1 cellular context compared by ENCODE assay signal in the genomic region with DNA sequence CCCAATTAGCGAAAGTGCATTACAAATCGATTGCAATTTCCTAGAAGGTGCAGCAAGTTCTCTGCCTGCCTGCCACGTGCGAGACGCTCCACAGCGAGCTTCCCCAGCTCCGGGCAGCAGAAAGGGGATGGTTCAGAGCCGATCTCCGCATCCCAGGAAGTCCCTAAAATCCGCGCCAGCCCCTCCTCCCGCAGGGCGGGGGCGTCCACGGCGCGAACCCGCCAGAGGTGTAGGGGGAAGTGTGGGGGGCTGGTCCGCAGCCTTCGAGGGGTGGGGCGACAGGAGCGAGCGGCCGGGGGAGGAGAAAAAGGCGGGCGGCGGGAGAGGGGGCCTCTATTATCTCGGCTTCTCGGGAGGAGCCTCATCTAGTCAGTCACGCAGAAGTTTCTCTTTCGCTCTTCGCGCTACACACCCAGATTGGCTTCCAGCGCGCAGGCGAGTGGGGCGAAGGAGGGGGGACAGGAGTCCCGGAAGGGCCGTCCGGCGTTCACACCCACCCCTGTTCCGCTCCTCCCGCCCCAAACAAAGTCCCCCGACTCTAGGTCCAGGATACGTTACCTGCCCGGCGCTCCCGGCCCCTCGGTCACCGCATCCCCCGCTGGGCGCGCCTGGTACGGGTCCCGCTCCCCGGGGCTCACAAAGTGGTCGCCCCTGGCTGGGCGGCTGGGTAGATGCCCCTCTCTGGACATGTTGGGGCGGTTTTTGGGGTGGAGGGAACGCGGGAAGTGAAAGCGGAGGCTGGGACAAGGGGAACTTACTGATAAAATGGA.
A peak's percentile ranks its signal among the peaks of the same experiment; 100 is the strongest.
TF ChIP-seq lines count a peak whose summit lies in the region.

No MANE protein-coding gene starts in this region.

TF ChIP-seq in K562, 482 proteins besides CTCF, POLR2A, EP300 and RAD21 (continued from another document and continues in another):
- TF ChIP-seq, protein P1, sequence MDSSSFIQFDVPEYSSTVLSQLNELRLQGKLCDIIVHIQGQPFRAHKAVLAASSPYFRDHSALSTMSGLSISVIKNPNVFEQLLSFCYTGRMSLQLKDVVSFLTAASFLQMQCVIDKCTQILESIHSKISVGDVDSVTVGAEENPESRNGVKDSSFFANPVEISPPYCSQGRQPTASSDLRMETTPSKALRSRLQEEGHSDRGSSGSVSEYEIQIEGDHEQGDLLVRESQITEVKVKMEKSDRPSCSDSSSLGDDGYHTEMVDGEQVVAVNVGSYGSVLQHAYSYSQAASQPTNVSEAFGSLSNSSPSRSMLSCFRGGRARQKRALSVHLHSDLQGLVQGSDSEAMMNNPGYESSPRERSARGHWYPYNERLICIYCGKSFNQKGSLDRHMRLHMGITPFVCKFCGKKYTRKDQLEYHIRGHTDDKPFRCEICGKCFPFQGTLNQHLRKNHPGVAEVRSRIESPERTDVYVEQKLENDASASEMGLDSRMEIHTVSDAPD (CRISPR knock-in tag; IDR thresholded peaks at IDR 0.05), result no peak
- peak; percentile 37 for TF ChIP-seq NFRKB (IDR thresholded peaks at IDR 0.05; ENCODE audit: low read depth)
- no peak for TF ChIP-seq TFAM (CRISPR knock-in tag; conservative IDR thresholded peaks at IDR 0.05)
- TF ChIP-seq ZNF232 (CRISPR knock-in tag; IDR thresholded peaks at IDR 0.05), result no peak
- TF ChIP-seq ZFP1 (CRISPR knock-in tag; IDR thresholded peaks at IDR 0.05), result no peak
- peak; percentile 68 for TF ChIP-seq MBD2 (IDR thresholded peaks at IDR 0.05; ENCODE audit: borderline replicate concordance, low read depth)
- no peak for TF ChIP-seq NFXL1 (CRISPR knock-in tag; IDR thresholded peaks at IDR 0.05)
- TF ChIP-seq, protein P2, sequence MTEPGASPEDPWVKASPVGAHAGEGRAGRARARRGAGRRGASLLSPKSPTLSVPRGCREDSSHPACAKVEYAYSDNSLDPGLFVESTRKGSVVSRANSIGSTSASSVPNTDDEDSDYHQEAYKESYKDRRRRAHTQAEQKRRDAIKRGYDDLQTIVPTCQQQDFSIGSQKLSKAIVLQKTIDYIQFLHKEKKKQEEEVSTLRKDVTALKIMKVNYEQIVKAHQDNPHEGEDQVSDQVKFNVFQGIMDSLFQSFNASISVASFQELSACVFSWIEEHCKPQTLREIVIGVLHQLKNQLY (CRISPR knock-in tag; conservative IDR thresholded peaks at IDR 0.05), result no peak
- peak; percentile 20 for TF ChIP-seq BRD9 (IDR thresholded peaks at IDR 0.05; ENCODE audit: low read depth, partially characterized antibody)
- TF ChIP-seq MAFG (tag; conservative IDR thresholded peaks at IDR 0.05), result no peak
- no peak for TF ChIP-seq ZC3H11A (IDR thresholded peaks at IDR 0.05; ENCODE audit: low read depth, low read length)
- 0 out of 2 replicates have a peak, but pooled peaks have one; percentile 38 for TF ChIP-seq ZNF217 (CRISPR knock-in tag; IDR thresholded peaks at IDR 0.05)
- TF ChIP-seq, protein P3, sequence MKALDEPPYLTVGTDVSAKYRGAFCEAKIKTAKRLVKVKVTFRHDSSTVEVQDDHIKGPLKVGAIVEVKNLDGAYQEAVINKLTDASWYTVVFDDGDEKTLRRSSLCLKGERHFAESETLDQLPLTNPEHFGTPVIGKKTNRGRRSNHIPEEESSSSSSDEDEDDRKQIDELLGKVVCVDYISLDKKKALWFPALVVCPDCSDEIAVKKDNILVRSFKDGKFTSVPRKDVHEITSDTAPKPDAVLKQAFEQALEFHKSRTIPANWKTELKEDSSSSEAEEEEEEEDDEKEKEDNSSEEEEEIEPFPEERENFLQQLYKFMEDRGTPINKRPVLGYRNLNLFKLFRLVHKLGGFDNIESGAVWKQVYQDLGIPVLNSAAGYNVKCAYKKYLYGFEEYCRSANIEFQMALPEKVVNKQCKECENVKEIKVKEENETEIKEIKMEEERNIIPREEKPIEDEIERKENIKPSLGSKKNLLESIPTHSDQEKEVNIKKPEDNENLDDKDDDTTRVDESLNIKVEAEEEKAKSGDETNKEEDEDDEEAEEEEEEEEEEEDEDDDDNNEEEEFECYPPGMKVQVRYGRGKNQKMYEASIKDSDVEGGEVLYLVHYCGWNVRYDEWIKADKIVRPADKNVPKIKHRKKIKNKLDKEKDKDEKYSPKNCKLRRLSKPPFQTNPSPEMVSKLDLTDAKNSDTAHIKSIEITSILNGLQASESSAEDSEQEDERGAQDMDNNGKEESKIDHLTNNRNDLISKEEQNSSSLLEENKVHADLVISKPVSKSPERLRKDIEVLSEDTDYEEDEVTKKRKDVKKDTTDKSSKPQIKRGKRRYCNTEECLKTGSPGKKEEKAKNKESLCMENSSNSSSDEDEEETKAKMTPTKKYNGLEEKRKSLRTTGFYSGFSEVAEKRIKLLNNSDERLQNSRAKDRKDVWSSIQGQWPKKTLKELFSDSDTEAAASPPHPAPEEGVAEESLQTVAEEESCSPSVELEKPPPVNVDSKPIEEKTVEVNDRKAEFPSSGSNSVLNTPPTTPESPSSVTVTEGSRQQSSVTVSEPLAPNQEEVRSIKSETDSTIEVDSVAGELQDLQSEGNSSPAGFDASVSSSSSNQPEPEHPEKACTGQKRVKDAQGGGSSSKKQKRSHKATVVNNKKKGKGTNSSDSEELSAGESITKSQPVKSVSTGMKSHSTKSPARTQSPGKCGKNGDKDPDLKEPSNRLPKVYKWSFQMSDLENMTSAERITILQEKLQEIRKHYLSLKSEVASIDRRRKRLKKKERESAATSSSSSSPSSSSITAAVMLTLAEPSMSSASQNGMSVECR (CRISPR knock-in tag; IDR thresholded peaks at IDR 0.05), result no peak; the same call in 1 of the 2 replicates
- TF ChIP-seq, protein P4, sequence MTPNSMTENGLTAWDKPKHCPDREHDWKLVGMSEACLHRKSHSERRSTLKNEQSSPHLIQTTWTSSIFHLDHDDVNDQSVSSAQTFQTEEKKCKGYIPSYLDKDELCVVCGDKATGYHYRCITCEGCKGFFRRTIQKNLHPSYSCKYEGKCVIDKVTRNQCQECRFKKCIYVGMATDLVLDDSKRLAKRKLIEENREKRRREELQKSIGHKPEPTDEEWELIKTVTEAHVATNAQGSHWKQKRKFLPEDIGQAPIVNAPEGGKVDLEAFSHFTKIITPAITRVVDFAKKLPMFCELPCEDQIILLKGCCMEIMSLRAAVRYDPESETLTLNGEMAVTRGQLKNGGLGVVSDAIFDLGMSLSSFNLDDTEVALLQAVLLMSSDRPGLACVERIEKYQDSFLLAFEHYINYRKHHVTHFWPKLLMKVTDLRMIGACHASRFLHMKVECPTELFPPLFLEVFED (CRISPR knock-in tag; conservative IDR thresholded peaks at IDR 0.05), result peak; percentile 87; the same call in 1 of the 2 replicates
- no peak for TF ChIP-seq SP2 (IDR thresholded peaks at IDR 0.05; ENCODE audit: extremely low read depth, low read depth, low read length, poor library complexity, severe bottlenecking)
- no peak for TF ChIP-seq WHSC1 (IDR thresholded peaks at IDR 0.05; ENCODE audit: low read length)
- TF ChIP-seq MCM3 (IDR thresholded peaks at IDR 0.05), result no peak
- TF ChIP-seq NCOA4 (IDR thresholded peaks at IDR 0.05; ENCODE audit: partially characterized antibody), result no peak
- TF ChIP-seq, protein P5, sequence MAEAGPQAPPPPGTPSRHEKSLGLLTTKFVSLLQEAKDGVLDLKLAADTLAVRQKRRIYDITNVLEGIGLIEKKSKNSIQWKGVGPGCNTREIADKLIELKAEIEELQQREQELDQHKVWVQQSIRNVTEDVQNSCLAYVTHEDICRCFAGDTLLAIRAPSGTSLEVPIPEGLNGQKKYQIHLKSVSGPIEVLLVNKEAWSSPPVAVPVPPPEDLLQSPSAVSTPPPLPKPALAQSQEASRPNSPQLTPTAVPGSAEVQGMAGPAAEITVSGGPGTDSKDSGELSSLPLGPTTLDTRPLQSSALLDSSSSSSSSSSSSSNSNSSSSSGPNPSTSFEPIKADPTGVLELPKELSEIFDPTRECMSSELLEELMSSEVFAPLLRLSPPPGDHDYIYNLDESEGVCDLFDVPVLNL (CRISPR knock-in tag; IDR thresholded peaks at IDR 0.05; ENCODE audit: low read depth), result peak; percentile 32; the same call in 1 of the 2 replicates
- TF ChIP-seq ZNF57 (CRISPR knock-in tag; IDR thresholded peaks at IDR 0.05), result no peak
- TF ChIP-seq, protein P6, sequence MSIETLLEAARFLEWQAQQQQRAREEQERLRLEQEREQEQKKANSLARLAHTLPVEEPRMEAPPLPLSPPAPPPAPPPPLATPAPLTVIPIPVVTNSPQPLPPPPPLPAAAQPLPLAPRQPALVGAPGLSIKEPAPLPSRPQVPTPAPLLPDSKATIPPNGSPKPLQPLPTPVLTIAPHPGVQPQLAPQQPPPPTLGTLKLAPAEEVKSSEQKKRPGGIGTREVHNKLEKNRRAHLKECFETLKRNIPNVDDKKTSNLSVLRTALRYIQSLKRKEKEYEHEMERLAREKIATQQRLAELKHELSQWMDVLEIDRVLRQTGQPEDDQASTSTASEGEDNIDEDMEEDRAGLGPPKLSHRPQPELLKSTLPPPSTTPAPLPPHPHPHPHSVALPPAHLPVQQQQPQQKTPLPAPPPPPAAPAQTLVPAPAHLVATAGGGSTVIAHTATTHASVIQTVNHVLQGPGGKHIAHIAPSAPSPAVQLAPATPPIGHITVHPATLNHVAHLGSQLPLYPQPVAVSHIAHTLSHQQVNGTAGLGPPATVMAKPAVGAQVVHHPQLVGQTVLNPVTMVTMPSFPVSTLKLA (conservative IDR thresholded peaks at IDR 0.05), result peak; percentile 92 to 94
- TF ChIP-seq, protein P7, sequence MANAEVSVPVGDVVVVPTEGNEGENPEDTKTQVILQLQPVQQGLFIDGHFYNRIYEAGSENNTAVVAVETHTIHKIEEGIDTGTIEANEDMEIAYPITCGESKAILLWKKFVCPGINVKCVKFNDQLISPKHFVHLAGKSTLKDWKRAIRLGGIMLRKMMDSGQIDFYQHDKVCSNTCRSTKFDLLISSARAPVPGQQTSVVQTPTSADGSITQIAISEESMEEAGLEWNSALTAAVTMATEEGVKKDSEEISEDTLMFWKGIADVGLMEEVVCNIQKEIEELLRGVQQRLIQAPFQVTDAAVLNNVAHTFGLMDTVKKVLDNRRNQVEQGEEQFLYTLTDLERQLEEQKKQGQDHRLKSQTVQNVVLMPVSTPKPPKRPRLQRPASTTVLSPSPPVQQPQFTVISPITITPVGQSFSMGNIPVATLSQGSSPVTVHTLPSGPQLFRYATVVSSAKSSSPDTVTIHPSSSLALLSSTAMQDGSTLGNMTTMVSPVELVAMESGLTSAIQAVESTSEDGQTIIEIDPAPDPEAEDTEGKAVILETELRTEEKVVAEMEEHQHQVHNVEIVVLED (CRISPR knock-in tag; IDR thresholded peaks at IDR 0.05), result no peak
- TF ChIP-seq ETV1 (tag; conservative IDR thresholded peaks at IDR 0.05; ENCODE audit: low read depth), result peak; percentile 68; the same call in 1 of the 2 replicates
- TF ChIP-seq NFE2L1 (tag; IDR thresholded peaks at IDR 0.05; ENCODE audit: borderline replicate concordance, low read depth), result no peak
- TF ChIP-seq ZFP30 (CRISPR knock-in tag; IDR thresholded peaks at IDR 0.05; ENCODE audit: borderline replicate concordance), result no peak
- no peak for TF ChIP-seq SRSF7 (optimal IDR thresholded peaks at IDR 0.05; ENCODE audit: low read depth, low read length)
- peak; percentile 22 for TF ChIP-seq FIP1L1 (IDR thresholded peaks at IDR 0.05; ENCODE audit: low read depth, low read length, poor library complexity, severe bottlenecking)
- peak; percentile 95 for TF ChIP-seq EP400 (IDR thresholded peaks at IDR 0.05)
- TF ChIP-seq, protein P8, sequence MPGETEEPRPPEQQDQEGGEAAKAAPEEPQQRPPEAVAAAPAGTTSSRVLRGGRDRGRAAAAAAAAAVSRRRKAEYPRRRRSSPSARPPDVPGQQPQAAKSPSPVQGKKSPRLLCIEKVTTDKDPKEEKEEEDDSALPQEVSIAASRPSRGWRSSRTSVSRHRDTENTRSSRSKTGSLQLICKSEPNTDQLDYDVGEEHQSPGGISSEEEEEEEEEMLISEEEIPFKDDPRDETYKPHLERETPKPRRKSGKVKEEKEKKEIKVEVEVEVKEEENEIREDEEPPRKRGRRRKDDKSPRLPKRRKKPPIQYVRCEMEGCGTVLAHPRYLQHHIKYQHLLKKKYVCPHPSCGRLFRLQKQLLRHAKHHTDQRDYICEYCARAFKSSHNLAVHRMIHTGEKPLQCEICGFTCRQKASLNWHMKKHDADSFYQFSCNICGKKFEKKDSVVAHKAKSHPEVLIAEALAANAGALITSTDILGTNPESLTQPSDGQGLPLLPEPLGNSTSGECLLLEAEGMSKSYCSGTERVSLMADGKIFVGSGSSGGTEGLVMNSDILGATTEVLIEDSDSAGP (CRISPR knock-in tag; IDR thresholded peaks at IDR 0.05), result no peak
- no peak; the same call in 1 of the 2 replicates for TF ChIP-seq BACH1 (tag; IDR thresholded peaks at IDR 0.05)
- TF ChIP-seq CHD1 (IDR thresholded peaks at IDR 0.05; ENCODE audit: low read length), result peak; percentile 92
- TF ChIP-seq, protein P9, sequence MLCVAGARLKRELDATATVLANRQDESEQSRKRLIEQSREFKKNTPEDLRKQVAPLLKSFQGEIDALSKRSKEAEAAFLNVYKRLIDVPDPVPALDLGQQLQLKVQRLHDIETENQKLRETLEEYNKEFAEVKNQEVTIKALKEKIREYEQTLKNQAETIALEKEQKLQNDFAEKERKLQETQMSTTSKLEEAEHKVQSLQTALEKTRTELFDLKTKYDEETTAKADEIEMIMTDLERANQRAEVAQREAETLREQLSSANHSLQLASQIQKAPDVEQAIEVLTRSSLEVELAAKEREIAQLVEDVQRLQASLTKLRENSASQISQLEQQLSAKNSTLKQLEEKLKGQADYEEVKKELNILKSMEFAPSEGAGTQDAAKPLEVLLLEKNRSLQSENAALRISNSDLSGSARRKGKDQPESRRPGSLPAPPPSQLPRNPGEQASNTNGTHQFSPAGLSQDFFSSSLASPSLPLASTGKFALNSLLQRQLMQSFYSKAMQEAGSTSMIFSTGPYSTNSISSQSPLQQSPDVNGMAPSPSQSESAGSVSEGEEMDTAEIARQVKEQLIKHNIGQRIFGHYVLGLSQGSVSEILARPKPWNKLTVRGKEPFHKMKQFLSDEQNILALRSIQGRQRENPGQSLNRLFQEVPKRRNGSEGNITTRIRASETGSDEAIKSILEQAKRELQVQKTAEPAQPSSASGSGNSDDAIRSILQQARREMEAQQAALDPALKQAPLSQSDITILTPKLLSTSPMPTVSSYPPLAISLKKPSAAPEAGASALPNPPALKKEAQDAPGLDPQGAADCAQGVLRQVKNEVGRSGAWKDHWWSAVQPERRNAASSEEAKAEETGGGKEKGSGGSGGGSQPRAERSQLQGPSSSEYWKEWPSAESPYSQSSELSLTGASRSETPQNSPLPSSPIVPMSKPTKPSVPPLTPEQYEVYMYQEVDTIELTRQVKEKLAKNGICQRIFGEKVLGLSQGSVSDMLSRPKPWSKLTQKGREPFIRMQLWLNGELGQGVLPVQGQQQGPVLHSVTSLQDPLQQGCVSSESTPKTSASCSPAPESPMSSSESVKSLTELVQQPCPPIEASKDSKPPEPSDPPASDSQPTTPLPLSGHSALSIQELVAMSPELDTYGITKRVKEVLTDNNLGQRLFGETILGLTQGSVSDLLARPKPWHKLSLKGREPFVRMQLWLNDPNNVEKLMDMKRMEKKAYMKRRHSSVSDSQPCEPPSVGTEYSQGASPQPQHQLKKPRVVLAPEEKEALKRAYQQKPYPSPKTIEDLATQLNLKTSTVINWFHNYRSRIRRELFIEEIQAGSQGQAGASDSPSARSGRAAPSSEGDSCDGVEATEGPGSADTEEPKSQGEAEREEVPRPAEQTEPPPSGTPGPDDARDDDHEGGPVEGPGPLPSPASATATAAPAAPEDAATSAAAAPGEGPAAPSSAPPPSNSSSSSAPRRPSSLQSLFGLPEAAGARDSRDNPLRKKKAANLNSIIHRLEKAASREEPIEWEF (CRISPR knock-in tag; IDR thresholded peaks at IDR 0.05), result peak; percentile 66; the same call in 1 of the 2 replicates
- TF ChIP-seq TAF15 (IDR thresholded peaks at IDR 0.05; ENCODE audit: low read depth, low read length), result no peak
- TF ChIP-seq KDM2B (CRISPR knock-in tag; IDR thresholded peaks at IDR 0.05), result no peak
- TF ChIP-seq PTTG1 (tag; IDR thresholded peaks at IDR 0.05; ENCODE audit: low read depth), result no peak
- peak; percentile 23; the same call in 1 of the 2 replicates for TF ChIP-seq STAT5A (IDR thresholded peaks at IDR 0.05; ENCODE audit: borderline replicate concordance, low read length)
- TF ChIP-seq PURB (CRISPR knock-in tag; IDR thresholded peaks at IDR 0.05; ENCODE audit: low read depth), result no peak
